In genomic region chr4:24878256-24879016, GRCh38 we compare ENCODE assay signal across 19 cellular contexts. TPM values are rescaled to one million over a fixed set of nuclear protein-coding genes. Genes with fewer than 3 reads are reported as not detected.
"Had no signal": no experiment of that assay in that cellular context is flagged by ENCODE, and none has a peak within 500 bp of the region (broad histone marks: within the 10 kb centered on the region; RNA-seq: fewer than 3 reads in every experiment).

No MANE protein-coding gene starts in this region.

- H3K36me3 ChIP-seq: neutrophil had no signal

- H3K27ac Mint-ChIP-seq: activated B cell treated with CpG ODN at 0.5 μM for 24 hours; activated CD4-positive, alpha-beta memory T cell treated with anti-CD3 and anti-CD28 coated beads for 36 hours; activated naive CD8-positive, alpha-beta T cell treated with anti-CD3 and anti-CD28 coated beads for 36 hours; natural killer cell treated with Interleukin-12 subunit alpha and Interleukin-12 subunit beta and Interleukin-15 and Interleukin-18, amount 100 ng/mL, for 72 hours; stimulated activated naive CD8-positive, alpha-beta T cell treated with anti-CD3 and anti-CD28 coated beads, Interleukin-15, Interleukin-2, amounts not matched to agents 100 ng/mL and 50 ng/mL, for 24 hours; T-cell had no signal

- H3K36me3 Mint-ChIP-seq: activated CD4-positive, alpha-beta memory T cell treated with anti-CD3 and anti-CD28 coated beads for 36 hours; activated naive CD8-positive, alpha-beta T cell treated with anti-CD3 and anti-CD28 coated beads for 36 hours; natural killer cell treated with Interleukin-12 subunit alpha and Interleukin-12 subunit beta and Interleukin-15 and Interleukin-18, amount 100 ng/mL, for 72 hours; T-cell had no signal

- H3K27ac ChIP-seq: body of pancreas, neutrophil, suprapubic skin had no signal

- H3K9me3 ChIP-seq: body of pancreas, neutrophil, suprapubic skin had no signal

- H3K4me3 ChIP-seq: body of pancreas, lung, suprapubic skin had no signal

- H3K27me3 ChIP-seq: body of pancreas, neutrophil, suprapubic skin had no signal

- FAIRE-seq: small intestine had no signal

- H3K4me1 Mint-ChIP-seq: activated B cell treated with CpG ODN at 0.5 μM for 24 hours; activated naive CD8-positive, alpha-beta T cell treated with anti-CD3 and anti-CD28 coated beads for 36 hours; T-cell had no signal

- ATAC-seq: body of pancreas; natural killer cell treated with Interleukin-12 subunit alpha and Interleukin-12 subunit beta and Interleukin-15 and Interleukin-18, amount 100 ng/mL, for 72 hours; SK-N-SH treated with all-trans-retinoic acid at 6 μM for 48 hours; T-cell had no signal

- H3K4me3 Mint-ChIP-seq: activated B cell treated with CpG ODN at 0.5 μM for 24 hours; activated CD4-positive, alpha-beta memory T cell treated with anti-CD3 and anti-CD28 coated beads for 36 hours; activated naive CD8-positive, alpha-beta T cell treated with anti-CD3 and anti-CD28 coated beads for 36 hours; natural killer cell treated with Interleukin-12 subunit alpha and Interleukin-12 subunit beta and Interleukin-15 and Interleukin-18, amount 100 ng/mL, for 72 hours; stimulated activated naive CD8-positive, alpha-beta T cell treated with anti-CD3 and anti-CD28 coated beads, Interleukin-15, Interleukin-2, amounts not matched to agents 100 ng/mL and 50 ng/mL, for 24 hours; T-cell had no signal

- H3K27me3 Mint-ChIP-seq: activated B cell treated with CpG ODN at 0.5 μM for 24 hours; activated CD4-positive, alpha-beta memory T cell treated with anti-CD3 and anti-CD28 coated beads for 36 hours; stimulated activated naive CD8-positive, alpha-beta T cell treated with anti-CD3 and anti-CD28 coated beads, Interleukin-15, Interleukin-2, amounts not matched to agents 100 ng/mL and 50 ng/mL, for 24 hours had no signal

- DNase-seq: activated B cell treated with CpG ODN at 0.5 μM for 24 hours; activated CD4-positive, alpha-beta memory T cell treated with anti-CD3 and anti-CD28 coated beads for 36 hours; activated CD4-positive, alpha-beta T cell treated with anti-CD3 and anti-CD28 coated beads for 4 hours; activated naive CD8-positive, alpha-beta T cell treated with anti-CD3 and anti-CD28 coated beads for 36 hours; activated T-cell treated with anti-CD3 and anti-CD28 coated beads for 4 hours; amygdala; body of pancreas; caudate nucleus; left cardiac atrium; small intestine; stimulated activated CD4-positive, alpha-beta T cell treated with anti-CD3 and anti-CD28 coated beads, Interleukin-15, amount 100 ng/mL, for 24 hours; stimulated activated CD4-positive, alpha-beta T cell treated with anti-CD3 and anti-CD28 coated beads, Interleukin-2, amount 100 ng/mL, for 48 hours; T-cell had no signal

- H3K9me3 Mint-ChIP-seq: activated B cell treated with CpG ODN at 0.5 μM for 24 hours; activated CD4-positive, alpha-beta memory T cell treated with anti-CD3 and anti-CD28 coated beads for 36 hours; activated naive CD8-positive, alpha-beta T cell treated with anti-CD3 and anti-CD28 coated beads for 36 hours; natural killer cell treated with Interleukin-12 subunit alpha and Interleukin-12 subunit beta and Interleukin-15 and Interleukin-18, amount 100 ng/mL, for 72 hours; stimulated activated naive CD8-positive, alpha-beta T cell treated with anti-CD3 and anti-CD28 coated beads, Interleukin-15, Interleukin-2, amounts not matched to agents 100 ng/mL and 50 ng/mL, for 24 hours; T-cell had no signal

- H3K4me1 ChIP-seq: body of pancreas, suprapubic skin had no signal

RNA-seq across cellular contexts. Expression of gene CCDC149, which starts 34.4 kb away (rescaled TPM):
- total RNA-seq: activated B cell treated with CpG ODN at 0.5 μM for 24 hours; activated CD4-positive, alpha-beta memory T cell treated with anti-CD3 and anti-CD28 coated beads for 36 hours; activated naive CD8-positive, alpha-beta T cell treated with anti-CD3 and anti-CD28 coated beads for 36 hours; natural killer cell treated with Interleukin-12 subunit alpha and Interleukin-12 subunit beta and Interleukin-15 and Interleukin-18, amount 100 ng/mL, for 72 hours had no signal
